ENCODE assay signal across 8 cellular contexts in the genomic region with DNA sequence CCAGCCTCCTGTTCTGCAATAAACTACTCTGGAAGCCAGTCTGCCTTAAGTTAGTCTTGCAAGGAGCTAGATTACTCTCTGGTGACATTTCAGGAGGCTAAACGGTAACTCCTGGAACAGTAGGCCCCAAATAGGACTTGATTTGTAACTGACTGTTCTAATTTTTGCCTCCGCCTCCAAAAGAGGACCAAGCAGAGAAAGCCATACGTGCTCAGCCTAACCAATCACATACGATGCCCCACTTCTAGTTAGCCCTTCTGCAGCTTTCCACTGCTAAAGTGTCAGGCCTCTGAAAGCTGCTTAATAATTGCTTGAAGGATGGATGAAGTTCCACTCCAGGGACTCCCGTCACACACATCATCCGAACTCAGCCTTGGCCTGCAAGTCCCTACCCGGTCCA. TPM values are rescaled to one million over a fixed set of nuclear protein-coding genes. Genes with fewer than 3 reads are reported as not detected.
DNase-seq lines count a peak whose midpoint lies in the region; ATAC-seq and TF ChIP-seq lines count a peak whose summit lies in the region.

No MANE protein-coding gene starts in this region.

- H3K4me2 ChIP-seq in OCI-LY3 (ENCODE audit: low read length) = peak overlapping the region; percentile 76

- H3K36me3 Mint-ChIP-seq in naive B cell = peaks cover 13 to 17% of the 10 kb centered on the region in 2 donors

- peaks cover 47% of the 10 kb centered on the region for H3K79me2 ChIP-seq in OCI-LY3 (ENCODE audit: low read length)

- peaks cover 0 to 3% (median 0%) of the 10 kb centered on the region in 7 donors for H3K9me3 Mint-ChIP-seq in naive B cell

- peak; percentile 6 for DNase-seq in ELF-1 (ENCODE audit: low read depth, low spot score)
- DNase-seq in naive B cell = no peak
- DNase-seq in effector CD4-positive, alpha-beta T cell = no peak
- DNase-seq in C1 segment of cervical spinal cord (lab: John Stamatoyannopoulos, UW) = no peak

- H3K9ac ChIP-seq in OCI-LY3 (ENCODE audit: low read length) = peak overlapping the region; percentile 91

- H3K36me3 ChIP-seq in OCI-LY3 (replicated peaks; ENCODE audit: low read depth, low read length) (peaks cover 15% of the 10 kb centered on the region), ectodermal cell (ENCODE audit: control insufficient read depth, insufficient read depth, low read length) (no peaks in the 10 kb centered on the region)

- ATAC-seq in naive B cell (ENCODE audit: low read depth in 2 of 2) (no peak), HG02870 (IDR thresholded peaks at IDR 0.05; ENCODE audit: unreplicated experiment) (no peak), GM18517 (IDR thresholded peaks at IDR 0.05; ENCODE audit: unreplicated experiment) (no peak)

- H3K27ac Mint-ChIP-seq in naive B cell = peak overlapping the region; percentile 76 to 99 (median 95)

- H3K27ac ChIP-seq in OCI-LY3 (ENCODE audit: low read length) = peak overlapping the region; percentile 59
- H3K27ac ChIP-seq in ectodermal cell (ENCODE audit: insufficient read depth, low read depth, low read length, poor library complexity, severe bottlenecking) = no peak overlapping the region

- H3K9me3 ChIP-seq in OCI-LY3 (ENCODE audit: insufficient read depth, low read length) (no peaks in the 10 kb centered on the region), ectodermal cell (ENCODE audit: control insufficient read depth, low read length) (no peaks in the 10 kb centered on the region)

- H3K4me1 Mint-ChIP-seq in naive B cell = peaks cover 20 to 41% (median 32%) of the 10 kb centered on the region in 3 donors

- peak overlapping the region; percentile 95 for H3K4me3 ChIP-seq in OCI-LY3 (ENCODE audit: low read length)
- H3K4me3 ChIP-seq in ectodermal cell (ENCODE audit: insufficient read depth, low read depth, low read length) = peak overlapping the region; percentile 96

- no peak for TF ChIP-seq CTCF in OCI-LY3 (IDR thresholded peaks at IDR 0.05; ENCODE audit: low read depth, low read length)

- peak overlapping the region; percentile 57; the same call in 1 of the 2 replicates for H2AFZ ChIP-seq in OCI-LY3 (ENCODE audit: low read depth, low read length)

- peaks cover 29% of the 10 kb centered on the region for H3K4me1 ChIP-seq in OCI-LY3 (ENCODE audit: low read length)
- peaks cover 8% of the 10 kb centered on the region for H3K4me1 ChIP-seq in ectodermal cell (ENCODE audit: control insufficient read depth, insufficient read depth, low read length)

- H3K27me3 ChIP-seq in OCI-LY3 (ENCODE audit: low read depth, low read length) (no peaks in the 10 kb centered on the region), ectodermal cell (ENCODE audit: control insufficient read depth, insufficient read depth, low read length, poor library complexity, severe bottlenecking) (no peaks in the 10 kb centered on the region)

- H3K4me3 Mint-ChIP-seq in naive B cell = peak overlapping the region; percentile 91 to 97 (median 95)

- H4K20me1 ChIP-seq in OCI-LY3 (ENCODE audit: insufficient read depth, low read length) = no peaks in the 10 kb centered on the region

- no peaks in the 10 kb centered on the region for H3K27me3 Mint-ChIP-seq in naive B cell

- WGBS in ectodermal cell, 2 experiments = 46 to 49% methylated on average over 7 of the region's 7 CpGs

RNA-seq across cellular contexts. Expression of a gene that starts 0.7 kb away (rescaled TPM):
- 6.3 TPM for polyA plus RNA-seq in ectodermal cell (2013, experiment 1 of 4)
- polyA plus RNA-seq in ectodermal cell (2013, experiment 2 of 4) = 5.9 TPM
- polyA plus RNA-seq in ectodermal cell (2013, experiment 3 of 4) = 4.3 TPM
- polyA plus RNA-seq in ectodermal cell (2013, experiment 4 of 4) = 4.1 TPM
- 1 to 10 TPM in 5 of 6 donors, not detected in 1; 3.4 to 5.9 (median 4.7) TPM for polyA plus RNA-seq in naive B cell (ENCODE audit: low read depth in 6 of 6)

RNA-seq across cellular contexts. Expression of a gene that starts 10.4 kb away (rescaled TPM):
- 3.0 TPM for polyA plus RNA-seq in ectodermal cell (2013, experiment 1 of 4)
- polyA plus RNA-seq in ectodermal cell (2013, experiment 2 of 4) = 1.9 TPM
- polyA plus RNA-seq in ectodermal cell (2013, experiment 3 of 4) = 1.7 TPM
- polyA plus RNA-seq in ectodermal cell (2013, experiment 4 of 4) = 2.5 TPM
- polyA plus RNA-seq in naive B cell (ENCODE audit: low read depth in 6 of 6) = 1 to 10 TPM in 3 of 6 donors, under 1 TPM in 2, not detected in 1; 0.41 to 2.5 (median 1.7) TPM

RNA-seq across cellular contexts. Expression of a gene that starts 39.1 kb away (rescaled TPM):
- 12.4 TPM for polyA plus RNA-seq in ectodermal cell (2013, experiment 1 of 4)
- 16.8 TPM for polyA plus RNA-seq in ectodermal cell (2013, experiment 2 of 4)
- polyA plus RNA-seq in ectodermal cell (2013, experiment 3 of 4) = 6.1 TPM
- polyA plus RNA-seq in ectodermal cell (2013, experiment 4 of 4) = 6.7 TPM
- 10 to 100 TPM in 4 of 6 donors, 1 to 10 TPM in 1, not detected in 1; 9.2 to 16.6 (median 14.6) TPM for polyA plus RNA-seq in naive B cell (ENCODE audit: low read depth in 6 of 6)

RNA-seq across cellular contexts. Expression of a gene that starts 49.9 kb away (rescaled TPM):
- polyA plus RNA-seq in ectodermal cell (2013, experiment 1 of 4) = 11.2 TPM
- polyA plus RNA-seq in ectodermal cell (2013, experiment 2 of 4) = 12.6 TPM
- polyA plus RNA-seq in ectodermal cell (2013, experiment 3 of 4) = 7.8 TPM
- polyA plus RNA-seq in ectodermal cell (2013, experiment 4 of 4) = 9.7 TPM
- 10 to 100 TPM in 5 of 6 donors, 1 to 10 TPM in 1; 6.9 to 25.2 (median 22.2) TPM for polyA plus RNA-seq in naive B cell (ENCODE audit: low read depth in 6 of 6)
